11 cellular contexts compared by ENCODE assay signal in the genomic region with DNA sequence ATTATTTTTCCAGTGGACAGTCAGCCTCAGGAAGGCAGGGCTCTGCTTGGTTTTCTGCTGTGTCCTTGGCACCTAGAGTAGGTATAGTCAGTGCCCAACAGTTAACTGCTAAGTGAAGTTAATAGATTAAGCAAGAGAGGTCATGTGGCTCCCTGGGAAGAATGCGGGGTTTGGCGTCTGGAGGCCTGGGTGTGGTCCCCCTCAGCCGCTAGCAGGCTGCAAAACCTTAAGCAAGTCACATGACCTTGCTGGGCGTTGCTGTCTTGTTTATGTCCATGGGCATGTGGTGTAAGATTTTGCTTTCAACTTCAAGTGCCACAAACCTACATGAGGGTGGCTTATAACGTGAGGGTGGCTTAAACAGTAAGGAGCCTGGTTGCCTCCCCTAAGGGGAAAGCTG.
DNase-seq lines count a peak whose midpoint lies in the region; ATAC-seq lines count a peak whose summit lies in the region.
"Had no signal": no experiment of that assay in that cellular context is flagged by ENCODE, and none has a peak within 500 bp of the region (broad histone marks: within the 10 kb centered on the region; RNA-seq: fewer than 3 reads in every experiment).

No MANE protein-coding gene starts in this region.

- no peaks in the 10 kb centered on the region for H3K36me3 ChIP-seq in urinary bladder (ENCODE audit: insufficient read depth)
- H3K36me3 ChIP-seq: ascending aorta had no signal

- H3K27me3 Mint-ChIP-seq in activated T-cell treated with anti-CD3 and anti-CD28 coated beads, Interleukin-2, amount 50 U/mL, for 24 hours, result no peaks in the 10 kb centered on the region
- H3K27me3 Mint-ChIP-seq in activated T-cell treated with anti-CD3 and anti-CD28 coated beads, Interleukin-2, amount 50 U/mL, for 72 hours (ENCODE audit: low read depth), result no peaks in the 10 kb centered on the region

- no peaks in the 10 kb centered on the region for H3K9me3 Mint-ChIP-seq in activated T-cell treated with anti-CD3 and anti-CD28 coated beads, Interleukin-2, amount 50 U/mL, for 24 hours
- no peaks in the 10 kb centered on the region for H3K9me3 Mint-ChIP-seq in activated T-cell treated with anti-CD3 and anti-CD28 coated beads, Interleukin-2, amount 50 U/mL, for 72 hours
- H3K9me3 Mint-ChIP-seq: T-helper 1 cell treated with Interleukin-12 subunit alpha and Interleukin-12 subunit beta and Interleukin-4 antibody, amounts not matched to agents 30 μg/mL and 1 μg/mL, for 36 hours had no signal

- H3K4me3 ChIP-seq in urinary bladder (ENCODE audit: low read depth, low read length), result no peak overlapping the region
- H3K4me3 ChIP-seq: ascending aorta had no signal

- H3K4me1 ChIP-seq in urinary bladder (ENCODE audit: insufficient read depth), result peaks cover 4% of the 10 kb centered on the region

- H3K4me1 Mint-ChIP-seq in activated T-cell treated with anti-CD3 and anti-CD28 coated beads, Interleukin-2, amount 50 U/mL, for 24 hours (ENCODE audit: low read depth), result peaks cover 25% of the 10 kb centered on the region
- peaks cover 11% of the 10 kb centered on the region for H3K4me1 Mint-ChIP-seq in activated T-cell treated with anti-CD3 and anti-CD28 coated beads, Interleukin-2, amount 50 U/mL, for 72 hours (ENCODE audit: low read depth)

- no peak for ATAC-seq in activated T-cell treated with anti-CD3 and anti-CD28 coated beads, Interleukin-2, amount 50 U/mL, for 72 hours (replicated peaks in 1 of 2)
- ATAC-seq in GM18519 (IDR thresholded peaks at IDR 0.05; ENCODE audit: low FRiP score, unreplicated experiment) (no peak), GM21381 (IDR thresholded peaks at IDR 0.05; ENCODE audit: unreplicated experiment) (no peak)

- peaks cover 14% of the 10 kb centered on the region for H3K36me3 Mint-ChIP-seq in activated T-cell treated with anti-CD3 and anti-CD28 coated beads, Interleukin-2, amount 50 U/mL, for 24 hours (ENCODE audit: low read depth)
- H3K36me3 Mint-ChIP-seq in activated T-cell treated with anti-CD3 and anti-CD28 coated beads, Interleukin-2, amount 50 U/mL, for 72 hours (ENCODE audit: insufficient read depth in 2 of 2), result no peaks in the 10 kb centered on the region

- H3K27ac ChIP-seq in urinary bladder (ENCODE audit: low read depth), result peak overlapping the region; percentile 62
- H3K27ac ChIP-seq: ascending aorta had no signal

- H3K27ac Mint-ChIP-seq in activated T-cell treated with anti-CD3 and anti-CD28 coated beads, Interleukin-2, amount 50 U/mL, for 24 hours, result peak overlapping the region; percentile 5
- H3K27ac Mint-ChIP-seq in activated T-cell treated with anti-CD3 and anti-CD28 coated beads, Interleukin-2, amount 50 U/mL, for 72 hours, result no peak overlapping the region
- H3K27ac Mint-ChIP-seq: T-helper 1 cell treated with Interleukin-12 subunit alpha and Interleukin-12 subunit beta and Interleukin-4 antibody, amounts not matched to agents 30 μg/mL and 1 μg/mL, for 36 hours had no signal

- WGBS in urinary bladder, result 62% methylated on average over 5 of the region's 5 CpGs

- no peak overlapping the region for H3K4me3 Mint-ChIP-seq in activated T-cell treated with anti-CD3 and anti-CD28 coated beads, Interleukin-2, amount 50 U/mL, for 24 hours
- H3K4me3 Mint-ChIP-seq in activated T-cell treated with anti-CD3 and anti-CD28 coated beads, Interleukin-2, amount 50 U/mL, for 72 hours, result no peak overlapping the region
- H3K4me3 Mint-ChIP-seq: T-helper 1 cell treated with Interleukin-12 subunit alpha and Interleukin-12 subunit beta and Interleukin-4 antibody, amounts not matched to agents 30 μg/mL and 1 μg/mL, for 36 hours had no signal

- DNase-seq in activated T-cell treated with anti-CD3 and anti-CD28 coated beads, Interleukin-2, amount 50 U/mL, for 24 hours, result no peak
- DNase-seq in activated T-cell treated with anti-CD3 and anti-CD28 coated beads, Interleukin-2, amount 50 U/mL, for 72 hours, result no peak
- DNase-seq in NOMO-1 (lab: John Stamatoyannopoulos, UW; ENCODE audit: unreplicated experiment in 2 of 2) (peak; percentile 88 to 92), fibroblast of gingiva (ENCODE audit: low read depth) (peak; percentile 70)
- DNase-seq in stimulated activated CD4-positive, alpha-beta T cell treated with anti-CD3 and anti-CD28 coated beads, Interleukin-2, amount 100 ng/mL, for 24 hours, result no peak
- DNase-seq: NCI-H1694 treated with DMSO at 0.1 percent for 48 hours had no signal

Comparison
In these comparisons a context has a peak if more than half of its experiments do, and no peak if none do; other contexts are left out.
1. DNase-seq: peak in NOMO-1 (2 of 2) and fibroblast of gingiva (single experiment); none in activated T-cell treated with anti-CD3 and anti-CD28 coated beads, Interleukin-2, amount 50 U/mL, for 24 hours (single experiment), activated T-cell treated with anti-CD3 and anti-CD28 coated beads, Interleukin-2, amount 50 U/mL, for 72 hours (0 of 2) and stimulated activated CD4-positive, alpha-beta T cell treated with anti-CD3 and anti-CD28 coated beads, Interleukin-2, amount 100 ng/mL, for 24 hours (0 of 2).